In genomic region chr5:66949066-66949465, GRCh38 we compare ENCODE assay signal across 25 cellular contexts.
"Had no signal": no experiment of that assay in that cellular context is flagged by ENCODE, and none has a peak within 500 bp of the region (broad histone marks: within the 10 kb centered on the region; RNA-seq: fewer than 3 reads in every experiment).

No MANE protein-coding gene starts in this region.

- H3K9ac ChIP-seq: KMS-11 had no signal

- H3K4me3 ChIP-seq: SK-N-MC had no signal

- ATAC-seq: activated CD8-positive, alpha-beta T cell treated with anti-CD3 and anti-CD28 coated beads for 36 hours; activated T-cell treated with anti-CD3 and anti-CD28 coated beads, Interleukin-2, amount 50 U/mL, for 72 hours; Panc1; Right ventricle myocardium inferior had no signal

- H3K4me2 ChIP-seq: KMS-11 had no signal

- H3K27ac ChIP-seq: brain microvascular endothelial cell, KMS-11, SK-N-MC, VCaP had no signal

- H3K27me3 ChIP-seq: brain microvascular endothelial cell had no signal

- H3K36me3 ChIP-seq: brain microvascular endothelial cell had no signal

- DNase-seq: activated CD4-positive, CD25-positive, alpha-beta regulatory T cell; activated CD8-positive, alpha-beta memory T cell treated with anti-CD3 and anti-CD28 coated beads, Interleukin-2, amount 50 U/mL, for 4 hours; activated CD8-positive, alpha-beta T cell treated with anti-CD3 and anti-CD28 coated beads for 36 hours; activated gamma-delta T cell treated with Interleukin-2 at 50 U/mL for 16 hours; activated naive CD4-positive, alpha-beta T cell treated with anti-CD3 and anti-CD28 coated beads, Interleukin-2, amount 10 ng/mL, durations not matched to agents 7 days and 5 days; activated naive CD8-positive, alpha-beta T cell treated with anti-CD3 and anti-CD28 coated beads for 36 hours; activated T-cell treated with anti-CD3 and anti-CD28 coated beads, Interleukin-2, amount 50 U/mL, for 72 hours; brain microvascular endothelial cell; caudate nucleus; NCI-H1092; NCI-H1417 treated with DMSO at 0.1 percent for 48 hours; NCI-H1694; NCI-H2029; NCI-H2107; NCI-H2171 treated with DMSO at 0.1 percent for 48 hours; NCI-H226; NCI-H526; OCI-M1; RPMI8226; T-helper 1 cell had no signal
